9 cellular contexts compared by ENCODE assay signal in genomic region chr13:109779074-109779473, GRCh38. TPM values are rescaled to one million over a fixed set of nuclear protein-coding genes. Genes with fewer than 3 reads are reported as not detected.
A peak's percentile ranks its signal among the peaks of the same experiment; 100 is the strongest.
DNase-seq lines count a peak whose midpoint lies in the region; ATAC-seq and TF ChIP-seq lines count a peak whose summit lies in the region.
"Had no signal": no experiment of that assay in that cellular context is flagged by ENCODE, and none has a peak within 500 bp of the region (broad histone marks: within the 10 kb centered on the region; RNA-seq: fewer than 3 reads in every experiment).

No MANE protein-coding gene starts in this region.

- peaks cover 100% of the 10 kb centered on the region for H4K20me1 ChIP-seq in BLaER1

- H3K4me2 ChIP-seq in BLaER1: peak overlapping the region; percentile 93

- H3K36me3 ChIP-seq in BLaER1: peaks cover 74% of the 10 kb centered on the region
- H3K36me3 ChIP-seq in adrenal gland (replicated peaks in 1 of 2): peaks cover 0 to 24% of the 10 kb centered on the region in 2 donors

- H3K27me3 ChIP-seq in BLaER1 (no peaks in the 10 kb centered on the region), adrenal gland (no peaks in the 10 kb centered on the region)

- peak overlapping the region in 4 of 8 donors; percentile 4 to 74 (median 58) for H3K4me3 Mint-ChIP-seq in naive B cell
- H3K4me3 Mint-ChIP-seq: dendritic cell treated with granulocyte-macrophage colony-stimulating factor and Interleukin-4, amounts not matched to agents 40 ng/mL and 50 ng/mL, for 4 days had no signal

- peaks cover 27% of the 10 kb centered on the region for H3K9me3 ChIP-seq in BLaER1
- H3K9me3 ChIP-seq in adrenal gland (replicated peaks in 1 of 3): no peaks in the 10 kb centered on the region

- intact Hi-C loops in adrenal gland (cut with DNase I): no loop called here

- no peak overlapping the region for H3K27ac ChIP-seq in BLaER1
- peak overlapping the region in 4 of 5 donors; percentile 3 to 98 (median 86) for H3K27ac ChIP-seq in adrenal gland

- no peak for TF ChIP-seq CTCF in adrenal gland (IDR thresholded peaks at IDR 0.05)

- DNase-seq in NCI-H69 (lab: John Stamatoyannopoulos, UW): peak; percentile 16
- DNase-seq in adrenal gland: peak in 1 of 7 donors; percentile 44
- no peak for DNase-seq in naive B cell
- no peak for DNase-seq in NCI-H146 treated with DMSO at 0.1 percent for 48 hours (lab: John Stamatoyannopoulos, UW; ENCODE audit: unreplicated experiment)
- DNase-seq in HPDE6-E6E7 (ENCODE audit: extremely low spot score): no peak
- DNase-seq in NCI-H1436 treated with DMSO at 0.1 percent for 48 hours (lab: John Stamatoyannopoulos, UW): no peak

- no peak for TF ChIP-seq POLR2A in adrenal gland (IDR thresholded peaks at IDR 0.05)

- H3K36me3 Mint-ChIP-seq in naive B cell: no peaks in the 10 kb centered on the region

- ATAC-seq in naive B cell (ENCODE audit: low read depth in 2 of 2) (peak; percentile 60 to 76), GM18502 (IDR thresholded peaks at IDR 0.05; ENCODE audit: poor library complexity, unreplicated experiment) (no peak)

- H3K9me3 Mint-ChIP-seq in naive B cell: no peaks in the 10 kb centered on the region

- H3K27me3 Mint-ChIP-seq in naive B cell: no peaks in the 10 kb centered on the region
- H3K27me3 Mint-ChIP-seq: dendritic cell treated with granulocyte-macrophage colony-stimulating factor and Interleukin-4, amounts not matched to agents 40 ng/mL and 50 ng/mL, for 4 days had no signal

- peak overlapping the region; percentile 63; the same call in 1 of the 2 replicates for H3K9ac ChIP-seq in BLaER1

- H3K27ac Mint-ChIP-seq in naive B cell: peak overlapping the region in 4 of 6 donors; percentile 19 to 67 (median 44)
- H3K27ac Mint-ChIP-seq: dendritic cell treated with granulocyte-macrophage colony-stimulating factor and Interleukin-4, amounts not matched to agents 40 ng/mL and 50 ng/mL, for 4 days had no signal

- WGBS in adrenal gland, 4 donors: 19 to 28% (median 23%) methylated on average over 4 of the region's 4 CpGs

- H3K4me3 ChIP-seq in BLaER1 (peak overlapping the region; percentile 84), adrenal gland (peak overlapping the region in 1 of 4 donors; percentile 67)

- H3K4me1 ChIP-seq in BLaER1: peaks cover 74% of the 10 kb centered on the region
- peaks cover 47 to 76% of the 10 kb centered on the region in 2 donors for H3K4me1 ChIP-seq in adrenal gland (replicated peaks in 1 of 2)

- peaks cover 38 to 52% (median 46%) of the 10 kb centered on the region in 3 donors for H3K4me1 Mint-ChIP-seq in naive B cell

RNA-seq across cellular contexts. Expression of gene IRS2, which starts 7.3 kb away (rescaled TPM):
- total RNA-seq in adrenal gland: 10 to 100 TPM; 43.4 to 84.2 (median 50.2) TPM
- polyA plus RNA-seq in adrenal gland (10 to 100 TPM; 11.3 to 15.1 (median 12.8) TPM), naive B cell (ENCODE audit: low read depth in 6 of 6) (1 to 10 TPM; 1.5 to 6.8 (median 4.0) TPM)
